15 cellular contexts compared by ENCODE assay signal in genomic region chr5:178332096-178332780, GRCh38.
DNase-seq lines count a peak whose midpoint lies in the region; ATAC-seq, FAIRE-seq and TF ChIP-seq lines count a peak whose summit lies in the region.
"Had no signal": no experiment of that assay in that cellular context is flagged by ENCODE, and none has a peak within 500 bp of the region (broad histone marks: within the 10 kb centered on the region; RNA-seq: fewer than 3 reads in every experiment).

No MANE protein-coding gene starts in this region.

- H3K9me3 ChIP-seq in liver (ENCODE audit: control insufficient read depth in 4 of 4, low read length in 3 of 4): no peaks in the 10 kb centered on the region
- H3K9me3 ChIP-seq in HepG2 (ENCODE audit: low read length): no peaks in the 10 kb centered on the region
- peaks cover 1% of the 10 kb centered on the region for H3K9me3 ChIP-seq in trophoblast cell (ENCODE audit: insufficient read depth, low read depth, low read length)

- CTCF ChIA-PET in HepG2 (lab: Yijun Ruan, JAX; ENCODE audit: low intra/inter-chr PET ratio, low total read pairs): no interaction called here

- TF ChIP-seq CTCF in liver (IDR thresholded peaks at IDR 0.05; ENCODE audit: low read depth, low read length, missing input control) (no peak), HepG2 (CRISPR knock-in tag; IDR thresholded peaks at IDR 0.05) (no peak)

- H3K79me1 ChIP-seq in trophoblast cell (ENCODE audit: low read length): no peaks in the 10 kb centered on the region

- H3K4me2 ChIP-seq in HepG2 (ENCODE audit: low read depth, low read length) (no peak overlapping the region), trophoblast cell (ENCODE audit: low read length) (no peak overlapping the region)

- FAIRE-seq in HepG2 (lab: Jason Lieb, UNC): no peak
- FAIRE-seq: A204.1, colon had no signal

- no peak overlapping the region for H4K8ac ChIP-seq in trophoblast cell (ENCODE audit: low read depth, low read length)

- POLR2A ChIA-PET in HepG2 (lab: Yijun Ruan, JAX): no interaction called here

- in situ Hi-C loops in HepG2 (cut with HindIII; ENCODE audit: extremely low pct_ligation_motif_present, low pct_unique_long_range_greater_than_20kb): no loop called here

- no peaks in the 10 kb centered on the region for H4K20me1 ChIP-seq in HepG2 (ENCODE audit: insufficient read depth, low read length)

- H3K27me3 ChIP-seq in liver (ENCODE audit: control insufficient read depth in 4 of 4, insufficient read depth in 4 of 4, low read length in 3 of 4) (no peaks in the 10 kb centered on the region), HepG2 (ENCODE audit: control insufficient read depth in 1 of 2, insufficient read depth in 2 of 2, low read length in 2 of 2) (peaks cover 2 to 32% of the 10 kb centered on the region in 2 experiments; a peak in 4 of 5 replicates), trophoblast cell (ENCODE audit: insufficient read depth, low read length) (no peaks in the 10 kb centered on the region)
- H3K27me3 ChIP-seq: SJSA1 had no signal

- H3K9ac ChIP-seq in liver (ENCODE audit: low read depth in 1 of 2, low read length in 2 of 2) (no peak overlapping the region), HepG2 (ENCODE audit: insufficient read depth, low read depth, low read length) (no peak overlapping the region), trophoblast cell (ENCODE audit: low read length) (no peak overlapping the region)

- WGBS in liver: 61% methylated on average over 12 of the region's 12 CpGs
- 21% methylated on average over 6 of the region's 12 CpGs for WGBS in HepG2 (ENCODE audit: low lambda C conversion rate)
- WGBS in trophoblast cell (ENCODE audit: extremely low coverage, insufficient coverage, insufficient read length): no CpG with 5 or more reads among the region's 12 CpGs

- H3K36me3 ChIP-seq in liver (ENCODE audit: control insufficient read depth in 4 of 4, insufficient read depth in 3 of 4, low read depth in 1 of 4, low read length in 3 of 4): no peaks in the 10 kb centered on the region
- no peaks in the 10 kb centered on the region for H3K36me3 ChIP-seq in HepG2 (replicated peaks in 1 of 2; ENCODE audit: control insufficient read depth in 1 of 2, insufficient read depth in 2 of 2, low read length in 2 of 2)
- no peaks in the 10 kb centered on the region for H3K36me3 ChIP-seq in trophoblast cell (ENCODE audit: control insufficient read depth in 1 of 2, insufficient read depth in 2 of 2, low read length in 2 of 2)
- H3K36me3 ChIP-seq: SJSA1 had no signal

- peak overlapping the region; percentile 73 to 78 for H3K27ac ChIP-seq in liver (ENCODE audit: low read depth in 1 of 2, low read length in 2 of 2)
- H3K27ac ChIP-seq in HepG2 (ENCODE audit: extremely low read length, insufficient read depth, low read length): no peak overlapping the region
- H3K27ac ChIP-seq in trophoblast cell (ENCODE audit: low read depth, low read length): no peak overlapping the region
- H3K27ac ChIP-seq: SJSA1 had no signal

- H3K23ac ChIP-seq in trophoblast cell (ENCODE audit: low read length): peak overlapping the region; percentile 15

- no peak for TF ChIP-seq POLR2A in HepG2 (IDR thresholded peaks at IDR 0.05; ENCODE audit: insufficient read depth in 1 of 2, low read depth in 2 of 2, low read length in 2 of 2)

- TF ChIP-seq RAD21 in liver (IDR thresholded peaks at IDR 0.05) (no peak), HepG2 (CRISPR knock-in tag; IDR thresholded peaks at IDR 0.05) (no peak)

- H3K18ac ChIP-seq in trophoblast cell (ENCODE audit: low read length): no peak overlapping the region

- peak overlapping the region in 1 of 3 donors; percentile 4 for H3K4me3 ChIP-seq in liver (ENCODE audit: low read depth in 1 of 3, low read length in 3 of 3)
- H3K4me3 ChIP-seq in HepG2 (replicated peaks in 1 of 3; ENCODE audit: insufficient read depth in 1 of 3, low read depth in 2 of 3, low read length in 3 of 3): no peak overlapping the region
- no peak overlapping the region for H3K4me3 ChIP-seq in trophoblast cell (ENCODE audit: low read depth, low read length)
- H3K4me3 ChIP-seq: SJSA1 had no signal

- no peak overlapping the region for H2BK5ac ChIP-seq in trophoblast cell (ENCODE audit: low read depth, low read length, poor library complexity)

- no peak overlapping the region for H3K14ac ChIP-seq in trophoblast cell (ENCODE audit: low read length)

- no peak overlapping the region for H2BK12ac ChIP-seq in trophoblast cell (ENCODE audit: low read length)

- no peak overlapping the region for H4K91ac ChIP-seq in trophoblast cell (ENCODE audit: low read depth, low read length)

- ATAC-seq in HepG2 (no peak), left ventricle myocardium superior (peak; percentile 8), HG03354 (IDR thresholded peaks at IDR 0.05; ENCODE audit: poor library complexity, severe bottlenecking, unreplicated experiment) (no peak)

- DNase-seq in HepG2 (ENCODE audit: low spot score) (no peak), left ventricle myocardium superior (no peak), trophoblast cell (no peak), Ammon's horn (ENCODE audit: low spot score) (no peak)
- no peak for DNase-seq in activated CD4-positive, CD25-positive, alpha-beta regulatory T cell (lab: John Stamatoyannopoulos, UW)
- no peak for DNase-seq in stimulated activated CD4-positive, alpha-beta T cell treated with anti-CD3 and anti-CD28 coated beads, Interleukin-2, amount 100 ng/mL, for 48 hours
- DNase-seq: activated CD4-positive, alpha-beta T cell treated with anti-CD3 and anti-CD28 coated beads, Interleukin-2, amount 50 U/mL, for 4 hours; CD8-positive, alpha-beta memory T cell; NCI-H1417; NCI-H2227 treated with DMSO at 0.1 percent for 48 hours had no signal

- TF ChIP-seq EP300 in HepG2 (IDR thresholded peaks at IDR 0.05; ENCODE audit: low read depth in 2 of 2, low read length in 2 of 2) (no peak), HepG2 (CRISPR knock-in tag; IDR thresholded peaks at IDR 0.05; ENCODE audit: borderline replicate concordance) (no peak)

- H2AK5ac ChIP-seq in trophoblast cell (ENCODE audit: low read length): no peak overlapping the region

- no TSS peak for BruUV-seq in HepG2 (replicated peaks; lab: Mats Ljungman, UMichigan)

- no peak overlapping the region for H2AFZ ChIP-seq in HepG2 (ENCODE audit: low read length)
- H2AFZ ChIP-seq in trophoblast cell (ENCODE audit: insufficient read depth, low read length, poor library complexity): no peak overlapping the region

- no peak overlapping the region for H3K4ac ChIP-seq in trophoblast cell (ENCODE audit: low read depth, low read length)

- no peaks in the 10 kb centered on the region for H3K79me2 ChIP-seq in HepG2 (ENCODE audit: insufficient read depth, low read length)
- H3K79me2 ChIP-seq in trophoblast cell (ENCODE audit: control insufficient read depth, insufficient read depth, low read length, poor library complexity): no peaks in the 10 kb centered on the region

- no peak overlapping the region for H4K12ac ChIP-seq in trophoblast cell (ENCODE audit: low read depth, low read length)

- peaks cover 28 to 64% (median 56%) of the 10 kb centered on the region in 4 donors for H3K4me1 ChIP-seq in liver (ENCODE audit: control insufficient read depth in 4 of 4, insufficient read depth in 4 of 4, low read length in 3 of 4)
- no peaks in the 10 kb centered on the region for H3K4me1 ChIP-seq in HepG2 (ENCODE audit: insufficient read depth, low read length)
- H3K4me1 ChIP-seq in trophoblast cell (ENCODE audit: control insufficient read depth in 1 of 2, insufficient read depth in 2 of 2, low read length in 2 of 2): no peaks in the 10 kb centered on the region
- H3K4me1 ChIP-seq: SJSA1 had no signal

- no peak overlapping the region for H2BK120ac ChIP-seq in trophoblast cell (ENCODE audit: insufficient read depth, low read length, poor library complexity)

- intact Hi-C loops in HepG2 (cut with micrococcal nuclease; ENCODE audit: unreplicated experiment) (no loop called here), left ventricle myocardium superior (cut with micrococcal nuclease) (no loop called here)

TF ChIP-seq in liver, 16 proteins besides CTCF, POLR2A, EP300 and RAD21:
- no peak for TF ChIP-seq GABPA (IDR thresholded peaks at IDR 0.05 in 1 of 2, conservative IDR thresholded peaks at IDR 0.05 in 1 of 2)

TF ChIP-seq in HepG2, 621 proteins besides CTCF, POLR2A, EP300 and RAD21:
- TF ChIP-seq ZNF543 (CRISPR knock-in tag; IDR thresholded peaks at IDR 0.05) (no peak), MIER2 (CRISPR knock-in tag; IDR thresholded peaks at IDR 0.05) (no peak), GATAD1 (CRISPR knock-in tag; IDR thresholded peaks at IDR 0.05) (no peak), ZSCAN30 (CRISPR knock-in tag; IDR thresholded peaks at IDR 0.05) (no peak), ZNF326 (CRISPR knock-in tag; IDR thresholded peaks at IDR 0.05; ENCODE audit: borderline replicate concordance) (no peak)

Comparison
In these comparisons a context has a peak if more than half of its experiments do, and no peak if none do; other contexts are left out.
1. H3K27ac ChIP-seq: peak in liver (2 of 2); none in HepG2 (single experiment) and trophoblast cell (single experiment).